8 cellular contexts compared by ENCODE assay signal in genomic region chr19:40465025-40465780, GRCh38. TPM values are rescaled to one million over a fixed set of nuclear protein-coding genes. Genes with fewer than 3 reads are reported as not detected.
DNase-seq lines count a peak whose midpoint lies in the region; ATAC-seq and TF ChIP-seq lines count a peak whose summit lies in the region.

TSS of gene BLVRB (minus strand) at chr19:40465745. CDS start at chr19:40465688, 57 bp downstream.

- DNase-seq in Caki2 (ENCODE audit: low read depth) = no peak
- DNase-seq in H7 = no peak
- peak; percentile 53 for DNase-seq in SIG-M5 (lab: John Stamatoyannopoulos, UW)
- DNase-seq in chondrocyte (ENCODE audit: low spot score) = no peak
- no peak for DNase-seq in right lobe of liver
- DNase-seq in suprapubic skin (ENCODE audit: low spot score in 2 of 2) = no peak

- H3K27me3 Mint-ChIP-seq in chondrocyte (ENCODE audit: low read depth) = peaks cover 6% of the 10 kb centered on the region

- H3K27ac ChIP-seq in right lobe of liver = peak within 1 kb of the TSS; percentile 92 to 93 (median 93)
- peak within 1 kb of the TSS; percentile 97 for H3K27ac ChIP-seq in suprapubic skin

- H3K9me3 ChIP-seq in right lobe of liver (no peaks in the 10 kb centered on the region), suprapubic skin (no peaks in the 10 kb centered on the region)

- H3K4me3 ChIP-seq in H7 (ENCODE audit: insufficient read depth, low read depth, low read length) = peak within 1 kb of the TSS; percentile 69
- H3K4me3 ChIP-seq in right lobe of liver = peak within 1 kb of the TSS; percentile 78 to 95 (median 93)
- peak within 1 kb of the TSS; percentile 76 for H3K4me3 ChIP-seq in suprapubic skin

- H3K4me1 ChIP-seq in right lobe of liver = peaks cover 0 to 49% (median 19%) of the 10 kb centered on the region in 4 donors
- peaks cover 42% of the 10 kb centered on the region for H3K4me1 ChIP-seq in suprapubic skin

- TF ChIP-seq CTCF in chondrocyte (IDR thresholded peaks at IDR 0.05) (no peak), right lobe of liver (IDR thresholded peaks at IDR 0.05) (no peak), suprapubic skin (IDR thresholded peaks at IDR 0.05) (no peak)

- H3K4me1 Mint-ChIP-seq in chondrocyte (ENCODE audit: low read depth) = peaks cover 29% of the 10 kb centered on the region

- in situ Hi-C loops in Caki2 (cut with HindIII; ENCODE audit: low pct_unique_long_range_greater_than_20kb, low sequenced_read_pairs) = no loop called here

- H3K27me3 ChIP-seq in H7 (ENCODE audit: control insufficient read depth, insufficient read depth, low read length) = peaks cover 29% of the 10 kb centered on the region
- no peaks in the 10 kb centered on the region for H3K27me3 ChIP-seq in right lobe of liver
- no peaks in the 10 kb centered on the region for H3K27me3 ChIP-seq in suprapubic skin

- H3K36me3 Mint-ChIP-seq in chondrocyte (ENCODE audit: low read depth) = peaks cover 4% of the 10 kb centered on the region

- peak; percentile 28 to 38 (median 34) for ATAC-seq in right lobe of liver
- no peak for ATAC-seq in HG03175 (IDR thresholded peaks at IDR 0.05; ENCODE audit: unreplicated experiment)
- ATAC-seq in GM18520 (IDR thresholded peaks at IDR 0.05; ENCODE audit: unreplicated experiment) = no peak

- no peaks in the 10 kb centered on the region for H3K9me3 Mint-ChIP-seq in chondrocyte (ENCODE audit: low read depth)

- TF ChIP-seq POLR2A in right lobe of liver (IDR thresholded peaks at IDR 0.05) (peak; percentile 94), suprapubic skin (IDR thresholded peaks at IDR 0.05) (peak in 1 of 2 donors; percentile 92)

- intact Hi-C loops in right lobe of liver (cut with DNase I) = no loop called here

- peak within 1 kb of the TSS; percentile 94 for H3K4me3 Mint-ChIP-seq in chondrocyte (ENCODE audit: unreplicated experiment)

- H3K27ac Mint-ChIP-seq in chondrocyte (ENCODE audit: unreplicated experiment) = peak within 1 kb of the TSS; percentile 97

- 2% methylated on average over 21 of the region's 32 CpGs for WGBS in right lobe of liver (ENCODE audit: insufficient coverage, low coverage, low lambda C conversion rate, missing lambda C conversion rate)
- 10% methylated on average over 11 of the region's 32 CpGs for WGBS in suprapubic skin

- no peaks in the 10 kb centered on the region for H3K36me3 ChIP-seq in H7 (replicated peaks; ENCODE audit: control insufficient read depth, insufficient read depth, low read length)
- no peaks in the 10 kb centered on the region for H3K36me3 ChIP-seq in right lobe of liver
- H3K36me3 ChIP-seq in suprapubic skin = no peaks in the 10 kb centered on the region

- no peak for TF ChIP-seq EP300 in suprapubic skin (IDR thresholded peaks at IDR 0.05)

RNA-seq across cellular contexts. Expression of gene BLVRB, which starts in this region (rescaled TPM):
- total RNA-seq in Caki2 (2014; rRNA removed; shearing (Covaris generic); ENCODE audit: low replicate concordance) = 649 and 783 TPM in 2 replicates
- total RNA-seq in H7 (2014; rRNA removed; shearing (Covaris generic)) = 43.6 and 53.8 TPM in 2 replicates
- total RNA-seq in chondrocyte (48.3 to 53.9 TPM (median 53.1 TPM) in 3 replicates), right lobe of liver (100 to 1,000 TPM; 127 to 326 (median 146) TPM), suprapubic skin (100 to 1,000 TPM; 117 to 172 (median 142) TPM)

Comparison
In these comparisons a context has a peak if more than half of its experiments do, and no peak if none do; other contexts are left out.
1. ATAC-seq: peak in right lobe of liver (4 of 4); none in HG03175 (single experiment) and GM18520 (single experiment).
2. Peak in every context shown above with its lines, with median percentiles within 50 percentile points of each other: H3K4me3 ChIP-seq.